ENCODE assay signal across 14 cellular contexts in genomic region chr2:230819433-230819832, GRCh38. TPM values are rescaled to one million over a fixed set of nuclear protein-coding genes. Genes with fewer than 3 reads are reported as not detected.
DNase-seq lines count a peak whose midpoint lies in the region; ATAC-seq and TF ChIP-seq lines count a peak whose summit lies in the region.
"Had no signal": no experiment of that assay in that cellular context is flagged by ENCODE, and none has a peak within 500 bp of the region (broad histone marks: within the 10 kb centered on the region; RNA-seq: fewer than 3 reads in every experiment).

No MANE protein-coding gene starts in this region.

- H3K9me1 ChIP-seq in IMR-90 (ENCODE audit: insufficient read depth, low read length): no peaks in the 10 kb centered on the region

- CTCF ChIA-PET in activated CD8-positive, alpha-beta T cell treated with anti-CD3 and anti-CD28 coated beads, Interleukin-2, amount 10 ng/mL, durations not matched to agents 7 days and 5 days (lab: Charles Lee): interaction anchor here (0.6 to 1.6 kb wide), 3 partner anchors 10 to 408 kb away, joined by 3 read pairs; no protein-coding TSS in a partner anchor
- CTCF ChIA-PET in activated CD8-positive, alpha-beta T cell treated with anti-CD3 and anti-CD28 coated beads for 36 hours (lab: Charles Lee): interaction anchor here (1.2 to 1.8 kb wide), 5 partner anchors 10 to 408 kb away, joined by 3 to 6 read pairs (median 3); no protein-coding TSS in a partner anchor
- CTCF ChIA-PET in IMR-90 (lab: Yijun Ruan, JAX): no interaction called here

- no peaks in the 10 kb centered on the region for H3K27me3 Mint-ChIP-seq in activated CD8-positive, alpha-beta T cell treated with anti-CD3 and anti-CD28 coated beads, Interleukin-2, amount 10 ng/mL, durations not matched to agents 7 days and 5 days (ENCODE audit: low read depth)
- no peaks in the 10 kb centered on the region for H3K27me3 Mint-ChIP-seq in activated CD8-positive, alpha-beta T cell treated with anti-CD3 and anti-CD28 coated beads for 36 hours
- peaks cover under 1% of the 10 kb centered on the region for H3K27me3 Mint-ChIP-seq in activated naive CD8-positive, alpha-beta T cell treated with anti-CD3 and anti-CD28 coated beads for 36 hours
- H3K27me3 Mint-ChIP-seq in activated naive CD8-positive, alpha-beta T cell treated with anti-CD3 and anti-CD28 coated beads, Interleukin-2, amount 50 U/mL, for 24 hours: no peaks in the 10 kb centered on the region
- H3K27me3 Mint-ChIP-seq in stimulated activated naive B cell treated with anti-CD40 and anti-IgM and Interleukin-4, amounts not matched to agents 10 μg/mL and 1 μg/mL and 100 μg/mL, for 72 hours: peaks cover under 1 to 1% of the 10 kb centered on the region in 2 donors

- peaks cover 12 to 13% of the 10 kb centered on the region in 2 experiments for H3K79me1 ChIP-seq in IMR-90 (ENCODE audit: low read depth in 1 of 2, low read length in 2 of 2)

- H4K8ac ChIP-seq in IMR-90 (ENCODE audit: low read depth in 2 of 2, low read length in 2 of 2): no peak overlapping the region

- POLR2A ChIA-PET in activated CD8-positive, alpha-beta T cell treated with anti-CD3 and anti-CD28 coated beads, Interleukin-2, amount 10 ng/mL, durations not matched to agents 7 days and 5 days (lab: Charles Lee): no interaction called here
- POLR2A ChIA-PET in activated CD8-positive, alpha-beta T cell treated with anti-CD3 and anti-CD28 coated beads for 36 hours (lab: Charles Lee): interaction anchor here (1.1 kb wide), 1 partner anchor 34 kb away, joined by 3 read pairs; no protein-coding TSS in a partner anchor
- POLR2A ChIA-PET in IMR-90 (lab: Charles Lee; ENCODE audit: unreplicated experiment): no interaction called here

- H2AK5ac ChIP-seq in IMR-90 (ENCODE audit: low read depth, low read length): no peak overlapping the region

- peaks cover 54% of the 10 kb centered on the region for H3K36me3 Mint-ChIP-seq in activated CD8-positive, alpha-beta T cell treated with anti-CD3 and anti-CD28 coated beads, Interleukin-2, amount 10 ng/mL, durations not matched to agents 7 days and 5 days (ENCODE audit: low read depth)
- peaks cover 30% of the 10 kb centered on the region for H3K36me3 Mint-ChIP-seq in activated CD8-positive, alpha-beta T cell treated with anti-CD3 and anti-CD28 coated beads for 36 hours (ENCODE audit: low read depth)
- H3K36me3 Mint-ChIP-seq in activated naive CD8-positive, alpha-beta T cell treated with anti-CD3 and anti-CD28 coated beads for 36 hours: peaks cover 12% of the 10 kb centered on the region
- H3K36me3 Mint-ChIP-seq in activated naive CD8-positive, alpha-beta T cell treated with anti-CD3 and anti-CD28 coated beads, Interleukin-2, amount 50 U/mL, for 24 hours (ENCODE audit: low read depth): peaks cover 27% of the 10 kb centered on the region
- H3K36me3 Mint-ChIP-seq in stimulated activated naive B cell treated with anti-CD40 and anti-IgM and Interleukin-4, amounts not matched to agents 10 μg/mL and 1 μg/mL and 100 μg/mL, for 72 hours: peaks cover 19 to 39% of the 10 kb centered on the region in 2 donors

- no peak for TF ChIP-seq CTCF in activated CD8-positive, alpha-beta T cell treated with anti-CD3 and anti-CD28 coated beads for 36 hours (IDR thresholded peaks at IDR 0.05)
- no peak for TF ChIP-seq CTCF in IMR-90 (conservative IDR thresholded peaks at IDR 0.05; ENCODE audit: low read depth, low read length)

- peaks cover 28% of the 10 kb centered on the region for H3K36me3 ChIP-seq in IMR-90 (ENCODE audit: control insufficient read depth, insufficient read depth, low read length)

- no peaks in the 10 kb centered on the region for H3K9me3 Mint-ChIP-seq in activated CD8-positive, alpha-beta T cell treated with anti-CD3 and anti-CD28 coated beads, Interleukin-2, amount 10 ng/mL, durations not matched to agents 7 days and 5 days (ENCODE audit: insufficient read depth)
- no peaks in the 10 kb centered on the region for H3K9me3 Mint-ChIP-seq in activated CD8-positive, alpha-beta T cell treated with anti-CD3 and anti-CD28 coated beads for 36 hours
- no peaks in the 10 kb centered on the region for H3K9me3 Mint-ChIP-seq in activated naive CD8-positive, alpha-beta T cell treated with anti-CD3 and anti-CD28 coated beads for 36 hours
- H3K9me3 Mint-ChIP-seq in activated naive CD8-positive, alpha-beta T cell treated with anti-CD3 and anti-CD28 coated beads, Interleukin-2, amount 50 U/mL, for 24 hours: no peaks in the 10 kb centered on the region
- no peaks in the 10 kb centered on the region for H3K9me3 Mint-ChIP-seq in stimulated activated naive B cell treated with anti-CD40 and anti-IgM and Interleukin-4, amounts not matched to agents 10 μg/mL and 1 μg/mL and 100 μg/mL, for 72 hours
- H3K9me3 Mint-ChIP-seq: CD14-positive monocyte had no signal

- DNase-seq in activated CD8-positive, alpha-beta T cell treated with anti-CD3 and anti-CD28 coated beads, Interleukin-2, amount 10 ng/mL, durations not matched to agents 7 days and 5 days: no peak
- no peak for DNase-seq in activated CD8-positive, alpha-beta T cell treated with anti-CD3 and anti-CD28 coated beads for 36 hours
- DNase-seq in activated naive CD8-positive, alpha-beta T cell treated with anti-CD3 and anti-CD28 coated beads for 36 hours: no peak
- no peak for DNase-seq in activated naive CD8-positive, alpha-beta T cell treated with anti-CD3 and anti-CD28 coated beads, Interleukin-2, amount 50 U/mL, for 24 hours
- DNase-seq in IMR-90 (no peak), KBM-7 (no peak), NCI-H1694 treated with DMSO at 0.1 percent for 48 hours (lab: John Stamatoyannopoulos, UW) (no peak)
- DNase-seq in stimulated activated naive B cell treated with anti-CD40 and anti-IgM and Interleukin-4, amounts not matched to agents 10 μg/mL and 1 μg/mL and 100 μg/mL, for 72 hours: no peak
- DNase-seq: Caco-2, GM23248 had no signal

- no peak overlapping the region for H4K91ac ChIP-seq in IMR-90 (ENCODE audit: insufficient read depth, low read depth, low read length)

- no TSS peak for BruUV-seq in IMR-90 (replicated peaks; lab: Mats Ljungman, UMichigan)

- H3K27ac Mint-ChIP-seq in activated CD8-positive, alpha-beta T cell treated with anti-CD3 and anti-CD28 coated beads, Interleukin-2, amount 10 ng/mL, durations not matched to agents 7 days and 5 days: peak overlapping the region; percentile 17
- H3K27ac Mint-ChIP-seq in activated CD8-positive, alpha-beta T cell treated with anti-CD3 and anti-CD28 coated beads for 36 hours: no peak overlapping the region
- H3K27ac Mint-ChIP-seq in activated naive CD8-positive, alpha-beta T cell treated with anti-CD3 and anti-CD28 coated beads for 36 hours: peak overlapping the region; percentile 47
- no peak overlapping the region for H3K27ac Mint-ChIP-seq in activated naive CD8-positive, alpha-beta T cell treated with anti-CD3 and anti-CD28 coated beads, Interleukin-2, amount 50 U/mL, for 24 hours
- H3K27ac Mint-ChIP-seq in stimulated activated naive B cell treated with anti-CD40 and anti-IgM and Interleukin-4, amounts not matched to agents 10 μg/mL and 1 μg/mL and 100 μg/mL, for 72 hours: peak overlapping the region; percentile 9

- TF ChIP-seq RAD21 in IMR-90 (IDR thresholded peaks at IDR 0.05; ENCODE audit: low read length): no peak

- TF ChIP-seq POLR2A in IMR-90 (IDR thresholded peaks at IDR 0.05; ENCODE audit: low read depth, low read length): no peak

- H3K27me3 ChIP-seq in IMR-90 (ENCODE audit: control insufficient read depth, insufficient read depth, low read length): no peaks in the 10 kb centered on the region
- H3K27me3 ChIP-seq: BLaER1 had no signal

- no peaks in the 10 kb centered on the region for H3K4me1 ChIP-seq in IMR-90 (ENCODE audit: control insufficient read depth, insufficient read depth, low read length)
- H3K4me1 ChIP-seq: Caco-2 had no signal

- H2BK15ac ChIP-seq in IMR-90 (ENCODE audit: low read depth, low read length): no peak overlapping the region

- no peak overlapping the region for H4K5ac ChIP-seq in IMR-90 (ENCODE audit: low read depth, low read length)

- ATAC-seq in activated CD8-positive, alpha-beta T cell treated with anti-CD3 and anti-CD28 coated beads, Interleukin-2, amount 10 ng/mL, durations not matched to agents 7 days and 5 days: no peak
- ATAC-seq in activated CD8-positive, alpha-beta T cell treated with anti-CD3 and anti-CD28 coated beads for 36 hours: no peak
- ATAC-seq in activated naive CD8-positive, alpha-beta T cell treated with anti-CD3 and anti-CD28 coated beads, Interleukin-2, amount 50 U/mL, for 24 hours: no peak
- ATAC-seq in IMR-90 (ENCODE audit: low read depth): no peak
- no peak for ATAC-seq in stimulated activated naive B cell treated with anti-CD40 and anti-IgM and Interleukin-4, amounts not matched to agents 10 μg/mL and 1 μg/mL and 100 μg/mL, for 72 hours (replicated peaks)

- no peak overlapping the region for H3K4me3 ChIP-seq in IMR-90 (ENCODE audit: insufficient read depth, low read depth, low read length)
- H3K4me3 ChIP-seq: BLaER1, GM23248, HAP-1 had no signal

- H3K27ac ChIP-seq in IMR-90 (ENCODE audit: insufficient read depth, low read length): no peak overlapping the region
- H3K27ac ChIP-seq: 22Rv1, BLaER1, GM23248 had no signal

- intact Hi-C loops in activated CD8-positive, alpha-beta T cell treated with anti-CD3 and anti-CD28 coated beads for 36 hours (cut with micrococcal nuclease): no loop called here
- intact Hi-C loops in IMR-90 (cut with micrococcal nuclease): no loop called here

- H2BK120ac ChIP-seq in IMR-90 (ENCODE audit: low read depth, low read length): no peak overlapping the region

- peaks cover 18% of the 10 kb centered on the region for H3K4me1 Mint-ChIP-seq in activated CD8-positive, alpha-beta T cell treated with anti-CD3 and anti-CD28 coated beads, Interleukin-2, amount 10 ng/mL, durations not matched to agents 7 days and 5 days (ENCODE audit: low read depth)
- H3K4me1 Mint-ChIP-seq in activated CD8-positive, alpha-beta T cell treated with anti-CD3 and anti-CD28 coated beads for 36 hours (ENCODE audit: low read depth): peaks cover 10% of the 10 kb centered on the region
- H3K4me1 Mint-ChIP-seq in activated naive CD8-positive, alpha-beta T cell treated with anti-CD3 and anti-CD28 coated beads for 36 hours: peaks cover 9% of the 10 kb centered on the region
- H3K4me1 Mint-ChIP-seq in activated naive CD8-positive, alpha-beta T cell treated with anti-CD3 and anti-CD28 coated beads, Interleukin-2, amount 50 U/mL, for 24 hours: peaks cover 3% of the 10 kb centered on the region
- H3K4me1 Mint-ChIP-seq in stimulated activated naive B cell treated with anti-CD40 and anti-IgM and Interleukin-4, amounts not matched to agents 10 μg/mL and 1 μg/mL and 100 μg/mL, for 72 hours: peaks cover 2% of the 10 kb centered on the region in 2 donors

- in situ Hi-C loops in IMR-90 (cut with MboI; ENCODE audit: low sequenced_read_pairs): loop anchor here (25.0 kb wide), 3 partner anchors 407 to 807 kb away; partner anchors contain the start of genes SP100 and SP110
- in situ Hi-C loops in KBM-7 (cut with MboI; ENCODE audit: low pct_unique_long_range_greater_than_20kb, low sequenced_read_pairs): loop anchor here (25.0 kb wide), 1 partner anchor 657 kb away; no protein-coding TSS in a partner anchor

- H3K23ac ChIP-seq in IMR-90 (ENCODE audit: low read depth, low read length): no peak overlapping the region

- H2AK9ac ChIP-seq in IMR-90 (replicated peaks; ENCODE audit: low read depth, low read length, poor library complexity): no peak overlapping the region

- H3K9me3 ChIP-seq in IMR-90 (ENCODE audit: control insufficient read depth, insufficient read depth, low read length): no peaks in the 10 kb centered on the region
- H3K9me3 ChIP-seq: BLaER1, Caco-2, HAP-1 had no signal

- H3K4me3 Mint-ChIP-seq in activated CD8-positive, alpha-beta T cell treated with anti-CD3 and anti-CD28 coated beads, Interleukin-2, amount 10 ng/mL, durations not matched to agents 7 days and 5 days: no peak overlapping the region
- H3K4me3 Mint-ChIP-seq in activated CD8-positive, alpha-beta T cell treated with anti-CD3 and anti-CD28 coated beads for 36 hours: no peak overlapping the region
- H3K4me3 Mint-ChIP-seq in activated naive CD8-positive, alpha-beta T cell treated with anti-CD3 and anti-CD28 coated beads for 36 hours: no peak overlapping the region
- no peak overlapping the region for H3K4me3 Mint-ChIP-seq in activated naive CD8-positive, alpha-beta T cell treated with anti-CD3 and anti-CD28 coated beads, Interleukin-2, amount 50 U/mL, for 24 hours
- no peak overlapping the region for H3K4me3 Mint-ChIP-seq in stimulated activated naive B cell treated with anti-CD40 and anti-IgM and Interleukin-4, amounts not matched to agents 10 μg/mL and 1 μg/mL and 100 μg/mL, for 72 hours
- H3K4me3 Mint-ChIP-seq: CD14-positive monocyte had no signal

- no peak overlapping the region for H3K4me2 ChIP-seq in IMR-90 (ENCODE audit: low read depth, low read length)
- H3K4me2 ChIP-seq: BLaER1 had no signal

- no CpG with 5 or more reads among the region's 1 CpG for WGBS in IMR-90 (ENCODE audit: extremely low coverage in 2 of 2, insufficient read length in 1 of 2), 2 experiments

- no peaks in the 10 kb centered on the region for H4K20me1 ChIP-seq in IMR-90 (ENCODE audit: insufficient read depth, low read length)

- H3K4ac ChIP-seq in IMR-90 (ENCODE audit: low read depth, low read length): no peak overlapping the region

- H3K18ac ChIP-seq in IMR-90 (ENCODE audit: low read depth, low read length): no peak overlapping the region

- H3K56ac ChIP-seq in IMR-90 (ENCODE audit: extremely low read depth, insufficient read depth, low read length): no peak overlapping the region

- no peak overlapping the region for H2AFZ ChIP-seq in IMR-90 (replicated peaks; ENCODE audit: low read length, poor library complexity)
- H2AFZ ChIP-seq: GM23248 had no signal

- no peak overlapping the region for H3K9ac ChIP-seq in IMR-90 (ENCODE audit: low read depth, low read length)
- H3K9ac ChIP-seq: BLaER1, GM23248 had no signal

- no peak overlapping the region for H2BK5ac ChIP-seq in IMR-90 (ENCODE audit: low read depth, low read length, poor library complexity, severe bottlenecking)

- dilution Hi-C loops in IMR-90 (cut with HindIII; ENCODE audit: low sequenced_read_pairs, unreplicated experiment): no loop called here

- no peak overlapping the region for H3K14ac ChIP-seq in IMR-90 (replicated peaks; ENCODE audit: low read depth, low read length)

- H2BK20ac ChIP-seq in IMR-90 (ENCODE audit: low read depth, low read length): no peak overlapping the region

RNA-seq across cellular contexts. Expression of gene ITM2C, which starts 45.3 kb away (rescaled TPM):
- 10 to 100 TPM; 77.2 to 79.5 TPM for total RNA-seq in activated CD8-positive, alpha-beta T cell treated with anti-CD3 and anti-CD28 coated beads, Interleukin-2, amount 10 ng/mL, durations not matched to agents 7 days and 5 days
- 10 to 100 TPM; 43.2 to 43.4 TPM for total RNA-seq in activated CD8-positive, alpha-beta T cell treated with anti-CD3 and anti-CD28 coated beads for 36 hours
- total RNA-seq in activated naive CD8-positive, alpha-beta T cell treated with anti-CD3 and anti-CD28 coated beads for 36 hours: 10 to 100 TPM; 69.9 to 73.6 TPM
- 35.8 and 46.8 TPM in 2 replicates for total RNA-seq in IMR-90 (2012; rRNA removed)
- polyA plus RNA-seq in IMR-90 (2012; rRNA removed): 274 and 275 TPM in 2 replicates
- 429 TPM in 2 replicates for polyA plus RNA-seq in IMR-90 (2012; cell fraction: cytosol; rRNA removed)
- polyA plus RNA-seq in IMR-90 (2012; cell fraction: nucleus; rRNA removed; ENCODE audit: low replicate concordance): 107 and 149 TPM in 2 replicates

Comparison
In these comparisons a context has a peak if more than half of its experiments do, and no peak if none do; other contexts are left out.
1. H3K27ac Mint-ChIP-seq: peak in activated CD8-positive, alpha-beta T cell treated with anti-CD3 and anti-CD28 coated beads, Interleukin-2, amount 10 ng/mL, durations not matched to agents 7 days and 5 days (single experiment), activated naive CD8-positive, alpha-beta T cell treated with anti-CD3 and anti-CD28 coated beads for 36 hours (single experiment) and stimulated activated naive B cell treated with anti-CD40 and anti-IgM and Interleukin-4, amounts not matched to agents 10 μg/mL and 1 μg/mL and 100 μg/mL, for 72 hours (single experiment); none in activated CD8-positive, alpha-beta T cell treated with anti-CD3 and anti-CD28 coated beads for 36 hours (single experiment) and activated naive CD8-positive, alpha-beta T cell treated with anti-CD3 and anti-CD28 coated beads, Interleukin-2, amount 50 U/mL, for 24 hours (single experiment).